1 cellular context compared by ENCODE assay signal in the genomic region with DNA sequence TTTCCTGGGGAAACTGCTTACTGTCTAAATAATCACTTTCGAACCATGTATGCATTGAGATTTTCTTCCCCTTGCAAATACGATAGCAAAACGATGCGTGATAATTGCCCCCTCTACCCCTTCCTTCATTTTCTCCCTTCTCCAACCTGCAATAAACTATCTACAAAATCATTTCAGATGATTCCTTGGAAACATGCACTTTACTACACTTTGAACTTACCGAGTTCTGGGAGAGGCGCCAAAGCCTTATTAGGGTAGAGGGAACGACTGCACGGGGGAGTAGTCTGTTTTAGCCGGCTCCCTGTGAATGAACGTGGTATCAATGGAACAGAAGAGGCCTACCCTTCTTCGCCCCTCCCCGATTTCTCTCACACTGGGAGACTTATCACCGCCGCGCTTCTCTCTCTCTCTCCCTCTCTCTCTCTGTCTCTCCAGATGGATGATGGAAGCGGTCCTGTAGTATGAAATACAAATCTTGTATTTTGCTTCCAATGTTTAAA.
TF ChIP-seq lines count a peak whose summit lies in the region.

A gene with protein sequence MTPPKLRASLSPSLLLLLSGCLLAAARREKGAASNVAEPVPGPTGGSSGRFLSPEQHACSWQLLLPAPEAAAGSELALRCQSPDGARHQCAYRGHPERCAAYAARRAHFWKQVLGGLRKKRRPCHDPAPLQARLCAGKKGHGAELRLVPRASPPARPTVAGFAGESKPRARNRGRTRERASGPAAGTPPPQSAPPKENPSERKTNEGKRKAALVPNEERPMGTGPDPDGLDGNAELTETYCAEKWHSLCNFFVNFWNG (minus strand): TSS at position 309 of the 500 bp plus-strand sequence. CDS start 517 bp downstream, outside the sequence.

TF ChIP-seq in HepG2, 621 proteins besides CTCF, POLR2A, EP300 and RAD21 (continues in another document):
- TF ChIP-seq, protein P1, sequence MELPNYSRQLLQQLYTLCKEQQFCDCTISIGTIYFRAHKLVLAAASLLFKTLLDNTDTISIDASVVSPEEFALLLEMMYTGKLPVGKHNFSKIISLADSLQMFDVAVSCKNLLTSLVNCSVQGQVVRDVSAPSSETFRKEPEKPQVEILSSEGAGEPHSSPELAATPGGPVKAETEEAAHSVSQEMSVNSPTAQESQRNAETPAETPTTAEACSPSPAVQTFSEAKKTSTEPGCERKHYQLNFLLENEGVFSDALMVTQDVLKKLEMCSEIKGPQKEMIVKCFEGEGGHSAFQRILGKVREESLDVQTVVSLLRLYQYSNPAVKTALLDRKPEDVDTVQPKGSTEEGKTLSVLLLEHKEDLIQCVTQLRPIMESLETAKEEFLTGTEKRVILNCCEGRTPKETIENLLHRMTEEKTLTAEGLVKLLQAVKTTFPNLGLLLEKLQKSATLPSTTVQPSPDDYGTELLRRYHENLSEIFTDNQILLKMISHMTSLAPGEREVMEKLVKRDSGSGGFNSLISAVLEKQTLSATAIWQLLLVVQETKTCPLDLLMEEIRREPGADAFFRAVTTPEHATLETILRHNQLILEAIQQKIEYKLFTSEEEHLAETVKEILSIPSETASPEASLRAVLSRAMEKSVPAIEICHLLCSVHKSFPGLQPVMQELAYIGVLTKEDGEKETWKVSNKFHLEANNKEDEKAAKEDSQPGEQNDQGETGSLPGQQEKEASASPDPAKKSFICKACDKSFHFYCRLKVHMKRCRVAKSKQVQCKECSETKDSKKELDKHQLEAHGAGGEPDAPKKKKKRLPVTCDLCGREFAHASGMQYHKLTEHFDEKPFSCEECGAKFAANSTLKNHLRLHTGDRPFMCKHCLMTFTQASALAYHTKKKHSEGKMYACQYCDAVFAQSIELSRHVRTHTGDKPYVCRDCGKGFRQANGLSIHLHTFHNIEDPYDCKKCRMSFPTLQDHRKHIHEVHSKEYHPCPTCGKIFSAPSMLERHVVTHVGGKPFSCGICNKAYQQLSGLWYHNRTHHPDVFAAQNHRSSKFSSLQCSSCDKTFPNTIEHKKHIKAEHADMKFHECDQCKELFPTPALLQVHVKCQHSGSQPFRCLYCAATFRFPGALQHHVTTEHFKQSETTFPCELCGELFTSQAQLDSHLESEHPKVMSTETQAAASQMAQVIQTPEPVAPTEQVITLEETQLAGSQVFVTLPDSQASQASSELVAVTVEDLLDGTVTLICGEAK (IDR thresholded peaks at IDR 0.05), result no peak
- TF ChIP-seq, protein P1 (CRISPR knock-in tag; IDR thresholded peaks at IDR 0.05), result no peak
- no peak for TF ChIP-seq IKZF1 (IDR thresholded peaks at IDR 0.05)
- no peak for TF ChIP-seq BORCS8-MEF2B (CRISPR knock-in tag; IDR thresholded peaks at IDR 0.05)
- no peak for TF ChIP-seq EEA1 (CRISPR knock-in tag; IDR thresholded peaks at IDR 0.05; ENCODE audit: borderline replicate concordance)
- TF ChIP-seq ZNF530 (CRISPR knock-in tag; IDR thresholded peaks at IDR 0.05; ENCODE audit: low read depth), result no peak
- no peak for TF ChIP-seq NFKB2 (CRISPR knock-in tag; IDR thresholded peaks at IDR 0.05; ENCODE audit: borderline replicate concordance)
- TF ChIP-seq, protein P2, sequence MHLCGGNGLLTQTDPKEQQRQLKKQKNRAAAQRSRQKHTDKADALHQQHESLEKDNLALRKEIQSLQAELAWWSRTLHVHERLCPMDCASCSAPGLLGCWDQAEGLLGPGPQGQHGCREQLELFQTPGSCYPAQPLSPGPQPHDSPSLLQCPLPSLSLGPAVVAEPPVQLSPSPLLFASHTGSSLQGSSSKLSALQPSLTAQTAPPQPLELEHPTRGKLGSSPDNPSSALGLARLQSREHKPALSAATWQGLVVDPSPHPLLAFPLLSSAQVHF (CRISPR knock-in tag; IDR thresholded peaks at IDR 0.05), result no peak
- TF ChIP-seq ZNF878 (CRISPR knock-in tag; IDR thresholded peaks at IDR 0.05), result no peak
- TF ChIP-seq AGO2 (optimal IDR thresholded peaks at IDR 0.05; ENCODE audit: low read depth, low read length), result no peak
- peak; percentile 3 for TF ChIP-seq XRCC5 (optimal IDR thresholded peaks at IDR 0.05; ENCODE audit: low read length)
- TF ChIP-seq BRCA1 (CRISPR knock-in tag; IDR thresholded peaks at IDR 0.05), result no peak
- no peak for TF ChIP-seq SCMH1 (CRISPR knock-in tag; IDR thresholded peaks at IDR 0.05; ENCODE audit: borderline replicate concordance)
- no peak for TF ChIP-seq ZNF782 (CRISPR knock-in tag; IDR thresholded peaks at IDR 0.05; ENCODE audit: borderline replicate concordance)
- no peak for TF ChIP-seq RXRB (CRISPR knock-in tag; IDR thresholded peaks at IDR 0.05; ENCODE audit: borderline replicate concordance)
- TF ChIP-seq MYNN (CRISPR knock-in tag; IDR thresholded peaks at IDR 0.05; ENCODE audit: low read depth), result no peak
- no peak; the same call in 1 of the 2 replicates for TF ChIP-seq RARG (CRISPR knock-in tag; IDR thresholded peaks at IDR 0.05; ENCODE audit: low read depth)
- TF ChIP-seq, protein P3, sequence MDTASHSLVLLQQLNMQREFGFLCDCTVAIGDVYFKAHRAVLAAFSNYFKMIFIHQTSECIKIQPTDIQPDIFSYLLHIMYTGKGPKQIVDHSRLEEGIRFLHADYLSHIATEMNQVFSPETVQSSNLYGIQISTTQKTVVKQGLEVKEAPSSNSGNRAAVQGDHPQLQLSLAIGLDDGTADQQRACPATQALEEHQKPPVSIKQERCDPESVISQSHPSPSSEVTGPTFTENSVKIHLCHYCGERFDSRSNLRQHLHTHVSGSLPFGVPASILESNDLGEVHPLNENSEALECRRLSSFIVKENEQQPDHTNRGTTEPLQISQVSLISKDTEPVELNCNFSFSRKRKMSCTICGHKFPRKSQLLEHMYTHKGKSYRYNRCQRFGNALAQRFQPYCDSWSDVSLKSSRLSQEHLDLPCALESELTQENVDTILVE (CRISPR knock-in tag; IDR thresholded peaks at IDR 0.05), result no peak
- TF ChIP-seq, protein P4, sequence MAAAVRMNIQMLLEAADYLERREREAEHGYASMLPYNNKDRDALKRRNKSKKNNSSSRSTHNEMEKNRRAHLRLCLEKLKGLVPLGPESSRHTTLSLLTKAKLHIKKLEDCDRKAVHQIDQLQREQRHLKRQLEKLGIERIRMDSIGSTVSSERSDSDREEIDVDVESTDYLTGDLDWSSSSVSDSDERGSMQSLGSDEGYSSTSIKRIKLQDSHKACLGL (CRISPR knock-in tag; IDR thresholded peaks at IDR 0.05), result no peak
- no peak for TF ChIP-seq GTF3A (CRISPR knock-in tag; conservative IDR thresholded peaks at IDR 0.05)
- no peak for TF ChIP-seq ATAD3A (CRISPR knock-in tag; IDR thresholded peaks at IDR 0.05)
- TF ChIP-seq, protein P5, sequence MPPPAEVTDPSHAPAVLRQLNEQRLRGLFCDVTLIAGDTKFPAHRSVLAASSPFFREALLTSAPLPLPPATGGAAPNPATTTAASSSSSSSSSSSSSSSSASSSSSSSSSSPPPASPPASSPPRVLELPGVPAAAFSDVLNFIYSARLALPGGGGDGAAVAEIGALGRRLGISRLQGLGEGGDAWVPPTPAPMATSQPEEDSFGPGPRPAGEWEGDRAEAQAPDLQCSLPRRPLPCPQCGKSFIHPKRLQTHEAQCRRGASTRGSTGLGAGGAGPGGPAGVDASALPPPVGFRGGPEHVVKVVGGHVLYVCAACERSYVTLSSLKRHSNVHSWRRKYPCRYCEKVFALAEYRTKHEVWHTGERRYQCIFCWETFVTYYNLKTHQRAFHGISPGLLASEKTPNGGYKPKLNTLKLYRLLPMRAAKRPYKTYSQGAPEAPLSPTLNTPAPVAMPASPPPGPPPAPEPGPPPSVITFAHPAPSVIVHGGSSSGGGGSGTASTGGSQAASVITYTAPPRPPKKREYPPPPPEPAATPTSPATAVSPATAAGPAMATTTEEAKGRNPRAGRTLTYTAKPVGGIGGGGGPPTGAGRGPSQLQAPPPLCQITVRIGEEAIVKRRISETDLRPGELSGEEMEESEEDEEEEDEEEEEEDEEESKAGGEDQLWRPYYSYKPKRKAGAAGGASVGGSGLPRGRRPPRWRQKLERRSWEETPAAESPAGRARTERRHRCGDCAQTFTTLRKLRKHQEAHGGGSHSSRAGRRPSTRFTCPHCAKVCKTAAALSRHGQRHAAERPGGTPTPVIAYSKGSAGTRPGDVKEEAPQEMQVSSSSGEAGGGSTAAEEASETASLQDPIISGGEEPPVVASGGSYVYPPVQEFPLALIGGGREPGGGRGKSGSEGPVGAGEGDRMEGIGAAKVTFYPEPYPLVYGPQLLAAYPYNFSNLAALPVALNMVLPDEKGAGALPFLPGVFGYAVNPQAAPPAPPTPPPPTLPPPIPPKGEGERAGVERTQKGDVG (CRISPR knock-in tag; IDR thresholded peaks at IDR 0.05; ENCODE audit: borderline replicate concordance), result no peak
- TF ChIP-seq, protein P6, sequence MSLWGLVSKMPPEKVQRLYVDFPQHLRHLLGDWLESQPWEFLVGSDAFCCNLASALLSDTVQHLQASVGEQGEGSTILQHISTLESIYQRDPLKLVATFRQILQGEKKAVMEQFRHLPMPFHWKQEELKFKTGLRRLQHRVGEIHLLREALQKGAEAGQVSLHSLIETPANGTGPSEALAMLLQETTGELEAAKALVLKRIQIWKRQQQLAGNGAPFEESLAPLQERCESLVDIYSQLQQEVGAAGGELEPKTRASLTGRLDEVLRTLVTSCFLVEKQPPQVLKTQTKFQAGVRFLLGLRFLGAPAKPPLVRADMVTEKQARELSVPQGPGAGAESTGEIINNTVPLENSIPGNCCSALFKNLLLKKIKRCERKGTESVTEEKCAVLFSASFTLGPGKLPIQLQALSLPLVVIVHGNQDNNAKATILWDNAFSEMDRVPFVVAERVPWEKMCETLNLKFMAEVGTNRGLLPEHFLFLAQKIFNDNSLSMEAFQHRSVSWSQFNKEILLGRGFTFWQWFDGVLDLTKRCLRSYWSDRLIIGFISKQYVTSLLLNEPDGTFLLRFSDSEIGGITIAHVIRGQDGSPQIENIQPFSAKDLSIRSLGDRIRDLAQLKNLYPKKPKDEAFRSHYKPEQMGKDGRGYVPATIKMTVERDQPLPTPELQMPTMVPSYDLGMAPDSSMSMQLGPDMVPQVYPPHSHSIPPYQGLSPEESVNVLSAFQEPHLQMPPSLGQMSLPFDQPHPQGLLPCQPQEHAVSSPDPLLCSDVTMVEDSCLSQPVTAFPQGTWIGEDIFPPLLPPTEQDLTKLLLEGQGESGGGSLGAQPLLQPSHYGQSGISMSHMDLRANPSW (CRISPR knock-in tag; IDR thresholded peaks at IDR 0.05; ENCODE audit: borderline replicate concordance), result no peak
- no peak for TF ChIP-seq PLRG1 (conservative IDR thresholded peaks at IDR 0.05)
- TF ChIP-seq ZFAT (CRISPR knock-in tag; conservative IDR thresholded peaks at IDR 0.05), result no peak
- TF ChIP-seq MAZ (IDR thresholded peaks at IDR 0.05; ENCODE audit: borderline replicate concordance, low read depth, low read length), result no peak
- TF ChIP-seq MAZ (CRISPR knock-in tag; IDR thresholded peaks at IDR 0.05; ENCODE audit: low read depth), result no peak
- TF ChIP-seq, protein P7, sequence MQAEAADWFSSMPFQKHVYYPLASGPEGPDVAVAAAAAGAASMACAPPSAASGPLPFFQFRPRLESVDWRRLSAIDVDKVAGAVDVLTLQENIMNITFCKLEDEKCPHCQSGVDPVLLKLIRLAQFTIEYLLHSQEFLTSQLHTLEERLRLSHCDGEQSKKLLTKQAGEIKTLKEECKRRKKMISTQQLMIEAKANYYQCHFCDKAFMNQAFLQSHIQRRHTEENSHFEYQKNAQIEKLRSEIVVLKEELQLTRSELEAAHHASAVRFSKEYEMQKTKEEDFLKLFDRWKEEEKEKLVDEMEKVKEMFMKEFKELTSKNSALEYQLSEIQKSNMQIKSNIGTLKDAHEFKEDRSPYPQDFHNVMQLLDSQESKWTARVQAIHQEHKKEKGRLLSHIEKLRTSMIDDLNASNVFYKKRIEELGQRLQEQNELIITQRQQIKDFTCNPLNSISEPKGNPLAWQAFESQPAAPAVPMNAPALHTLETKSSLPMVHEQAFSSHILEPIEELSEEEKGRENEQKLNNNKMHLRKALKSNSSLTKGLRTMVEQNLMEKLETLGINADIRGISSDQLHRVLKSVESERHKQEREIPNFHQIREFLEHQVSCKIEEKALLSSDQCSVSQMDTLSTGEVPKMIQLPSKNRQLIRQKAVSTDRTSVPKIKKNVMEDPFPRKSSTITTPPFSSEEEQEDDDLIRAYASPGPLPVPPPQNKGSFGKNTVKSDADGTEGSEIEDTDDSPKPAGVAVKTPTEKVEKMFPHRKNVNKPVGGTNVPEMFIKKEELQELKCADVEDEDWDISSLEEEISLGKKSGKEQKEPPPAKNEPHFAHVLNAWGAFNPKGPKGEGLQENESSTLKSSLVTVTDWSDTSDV (CRISPR knock-in tag; IDR thresholded peaks at IDR 0.05), result no peak
- no peak for TF ChIP-seq NCOA2 (CRISPR knock-in tag; IDR thresholded peaks at IDR 0.05)
- 0 out of 2 replicates have a peak, but pooled peaks have one; percentile 0 for TF ChIP-seq SNAI1 (CRISPR knock-in tag; IDR thresholded peaks at IDR 0.05; ENCODE audit: borderline replicate concordance)
- TF ChIP-seq, protein P8, sequence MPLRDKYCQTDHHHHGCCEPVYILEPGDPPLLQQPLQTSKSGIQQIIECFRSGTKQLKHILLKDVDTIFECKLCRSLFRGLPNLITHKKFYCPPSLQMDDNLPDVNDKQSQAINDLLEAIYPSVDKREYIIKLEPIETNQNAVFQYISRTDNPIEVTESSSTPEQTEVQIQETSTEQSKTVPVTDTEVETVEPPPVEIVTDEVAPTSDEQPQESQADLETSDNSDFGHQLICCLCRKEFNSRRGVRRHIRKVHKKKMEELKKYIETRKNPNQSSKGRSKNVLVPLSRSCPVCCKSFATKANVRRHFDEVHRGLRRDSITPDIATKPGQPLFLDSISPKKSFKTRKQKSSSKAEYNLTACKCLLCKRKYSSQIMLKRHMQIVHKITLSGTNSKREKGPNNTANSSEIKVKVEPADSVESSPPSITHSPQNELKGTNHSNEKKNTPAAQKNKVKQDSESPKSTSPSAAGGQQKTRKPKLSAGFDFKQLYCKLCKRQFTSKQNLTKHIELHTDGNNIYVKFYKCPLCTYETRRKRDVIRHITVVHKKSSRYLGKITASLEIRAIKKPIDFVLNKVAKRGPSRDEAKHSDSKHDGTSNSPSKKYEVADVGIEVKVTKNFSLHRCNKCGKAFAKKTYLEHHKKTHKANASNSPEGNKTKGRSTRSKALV (CRISPR knock-in tag; IDR thresholded peaks at IDR 0.05), result peak; percentile 9; the same call in 1 of the 2 replicates
